Comparison of ENCODE assay signal across 19 cellular contexts in the genomic region with DNA sequence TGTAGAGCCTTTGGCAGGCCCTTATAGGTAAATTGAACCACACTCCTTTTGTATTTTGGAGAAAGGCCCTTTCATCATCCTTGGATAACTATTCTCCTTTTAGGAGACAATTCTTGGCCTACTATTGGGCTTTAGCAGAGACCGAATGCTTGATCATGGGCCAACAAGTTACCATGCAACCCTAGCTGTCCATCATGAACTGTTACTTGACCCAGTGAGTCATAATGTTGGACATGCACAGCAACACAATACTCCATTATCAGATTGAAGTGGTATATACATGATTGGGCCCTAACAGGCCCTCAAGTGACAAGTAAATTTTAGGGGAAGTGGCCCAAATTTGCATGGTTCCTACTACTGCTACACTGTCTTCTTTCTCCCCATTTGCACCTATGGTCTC.
"Had no signal": no experiment of that assay in that cellular context is flagged by ENCODE, and none has a peak within 500 bp of the region (broad histone marks: within the 10 kb centered on the region; RNA-seq: fewer than 3 reads in every experiment).

No MANE protein-coding gene starts in this region.

- H3K79me2 ChIP-seq: parathyroid adenoma had no signal

- H3K27me3 ChIP-seq: ascending aorta, esophagus muscularis mucosa, gastroesophageal sphincter, heart right ventricle had no signal

- DNase-seq: activated CD4-positive, alpha-beta T cell treated with anti-CD3 and anti-CD28 coated beads, Interleukin-2, amount 50 U/mL, for 48 hours; activated naive CD4-positive, alpha-beta T cell treated with anti-CD3 and anti-CD28 coated beads for 36 hours; activated naive CD8-positive, alpha-beta T cell treated with anti-CD3 and anti-CD28 coated beads, Interleukin-2, amount 50 U/mL, for 24 hours; caudate nucleus; effector CD4-positive, alpha-beta T cell; heart right ventricle; left cardiac atrium; lower lobe of right lung; midbrain; naive B cell; T-helper 17 cell; WERI-Rb-1 had no signal

- H3K36me3 Mint-ChIP-seq: stimulated activated effector memory CD8-positive, alpha-beta T cell treated with anti-CD3 and anti-CD28 coated beads, Interleukin-12 subunit alpha, Interleukin-12 subunit beta, amount 100 ng/mL, for 72 hours had no signal

- H3K4me1 Mint-ChIP-seq: activated naive CD8-positive, alpha-beta T cell treated with anti-CD3 and anti-CD28 coated beads, Interleukin-2, amount 50 U/mL, for 24 hours; activated T-helper 17 cell treated with anti-CD3 and anti-CD28 coated beads, Interleukin-2, amount 50 U/mL, for 72 hours; naive B cell; stimulated activated effector memory CD8-positive, alpha-beta T cell treated with anti-CD3 and anti-CD28 coated beads, Interleukin-12 subunit alpha, Interleukin-12 subunit beta, amount 100 ng/mL, for 72 hours; T-helper 17 cell had no signal

- H3K4me1 ChIP-seq: ascending aorta, esophagus muscularis mucosa, gastroesophageal sphincter, heart right ventricle, lower lobe of right lung, parathyroid adenoma had no signal

- H3K27me3 Mint-ChIP-seq: activated naive CD8-positive, alpha-beta T cell treated with anti-CD3 and anti-CD28 coated beads, Interleukin-2, amount 50 U/mL, for 24 hours; activated T-helper 17 cell treated with anti-CD3 and anti-CD28 coated beads, Interleukin-2, amount 50 U/mL, for 72 hours; naive B cell; T-helper 17 cell had no signal

- ATAC-seq: activated naive CD8-positive, alpha-beta T cell treated with anti-CD3 and anti-CD28 coated beads, Interleukin-2, amount 50 U/mL, for 24 hours; activated T-helper 17 cell treated with anti-CD3 and anti-CD28 coated beads, Interleukin-2, amount 50 U/mL, for 72 hours; gastroesophageal sphincter; heart right ventricle; left cardiac atrium; lower lobe of right lung; stimulated activated effector memory CD8-positive, alpha-beta T cell treated with anti-CD3 and anti-CD28 coated beads, Interleukin-12 subunit alpha, Interleukin-12 subunit beta, amount 100 ng/mL, for 72 hours; T-helper 17 cell had no signal

- H2AFZ ChIP-seq: parathyroid adenoma had no signal

- H3K9ac ChIP-seq: parathyroid adenoma had no signal

- H3K36me3 ChIP-seq: ascending aorta, esophagus muscularis mucosa, gastroesophageal sphincter, heart right ventricle, lower lobe of right lung, WERI-Rb-1 had no signal

- H3K27ac Mint-ChIP-seq: activated naive CD4-positive, alpha-beta T cell treated with anti-CD3 and anti-CD28 coated beads for 36 hours; activated naive CD8-positive, alpha-beta T cell treated with anti-CD3 and anti-CD28 coated beads, Interleukin-2, amount 50 U/mL, for 24 hours; activated T-helper 17 cell treated with anti-CD3 and anti-CD28 coated beads, Interleukin-2, amount 50 U/mL, for 72 hours; naive B cell; stimulated activated effector memory CD8-positive, alpha-beta T cell treated with anti-CD3 and anti-CD28 coated beads, Interleukin-12 subunit alpha, Interleukin-12 subunit beta, amount 100 ng/mL, for 72 hours; T-helper 17 cell had no signal

- H3K4me3 Mint-ChIP-seq: activated naive CD4-positive, alpha-beta T cell treated with anti-CD3 and anti-CD28 coated beads for 36 hours; activated naive CD8-positive, alpha-beta T cell treated with anti-CD3 and anti-CD28 coated beads, Interleukin-2, amount 50 U/mL, for 24 hours; activated T-helper 17 cell treated with anti-CD3 and anti-CD28 coated beads, Interleukin-2, amount 50 U/mL, for 72 hours; naive B cell; stimulated activated effector memory CD8-positive, alpha-beta T cell treated with anti-CD3 and anti-CD28 coated beads, Interleukin-12 subunit alpha, Interleukin-12 subunit beta, amount 100 ng/mL, for 72 hours; T-helper 17 cell had no signal

- H3K27ac ChIP-seq: ascending aorta, coronary artery, esophagus muscularis mucosa, gastroesophageal sphincter, heart right ventricle, lower lobe of right lung, parathyroid adenoma, WERI-Rb-1 had no signal

- H3K4me3 ChIP-seq: ascending aorta, coronary artery, esophagus muscularis mucosa, gastroesophageal sphincter, heart right ventricle, lower lobe of right lung had no signal
